In genomic region chr4:184310171-184310567, GRCh38 we compare ENCODE assay signal across 8 cellular contexts.
DNase-seq lines count a peak whose midpoint lies in the region; TF ChIP-seq lines count a peak whose summit lies in the region.

No MANE protein-coding gene starts in this region.

- peaks cover 7% of the 10 kb centered on the region for H3K9me3 Mint-ChIP-seq in T-helper 2 cell treated with Interferon-gamma antibody and Interleukin-4, amounts not matched to agents 5 μg/mL and 100 μg/mL, for 36 hours

- peaks cover 2% of the 10 kb centered on the region for H3K36me3 Mint-ChIP-seq in T-helper 2 cell treated with Interferon-gamma antibody and Interleukin-4, amounts not matched to agents 5 μg/mL and 100 μg/mL, for 36 hours (ENCODE audit: low read depth)

- peak in 1 of 3 experiments; percentile 39 for TF ChIP-seq CTCF in esophagus muscularis mucosa (IDR thresholded peaks at IDR 0.05)
- TF ChIP-seq CTCF in MM.1S (IDR thresholded peaks at IDR 0.05; ENCODE audit: low read length) = no peak; the same call in 1 of the 2 replicates

- no peaks in the 10 kb centered on the region for H4K20me1 ChIP-seq in MM.1S (ENCODE audit: insufficient read depth, low read length)

- no peaks in the 10 kb centered on the region for H3K79me2 ChIP-seq in MM.1S (ENCODE audit: low read length)

- H3K36me3 ChIP-seq in esophagus muscularis mucosa = no peaks in the 10 kb centered on the region
- H3K36me3 ChIP-seq in MM.1S (replicated peaks; ENCODE audit: insufficient read depth, low read length) = no peaks in the 10 kb centered on the region

- no peak overlapping the region for H3K4me2 ChIP-seq in MM.1S (ENCODE audit: low read depth, low read length)

- no peak overlapping the region for H3K4me3 Mint-ChIP-seq in T-helper 2 cell treated with Interferon-gamma antibody and Interleukin-4, amounts not matched to agents 5 μg/mL and 100 μg/mL, for 36 hours

- H3K4me1 ChIP-seq in esophagus muscularis mucosa = no peaks in the 10 kb centered on the region
- 0 out of 2 replicates have a peak, but pooled peaks cover 8% of the 10 kb centered on the region for H3K4me1 ChIP-seq in MM.1S (ENCODE audit: low read length)

- H3K9me2 ChIP-seq in MM.1S (replicated peaks; ENCODE audit: insufficient read depth, low read length) = no peaks in the 10 kb centered on the region

- intact Hi-C loops in esophagus muscularis mucosa (cut with DNase I) = no loop called here

- peak overlapping the region; percentile 49 for H3K27ac Mint-ChIP-seq in T-helper 2 cell treated with Interferon-gamma antibody and Interleukin-4, amounts not matched to agents 5 μg/mL and 100 μg/mL, for 36 hours

- H3K9me3 ChIP-seq in esophagus muscularis mucosa = no peaks in the 10 kb centered on the region
- no peaks in the 10 kb centered on the region for H3K9me3 ChIP-seq in MM.1S (replicated peaks; ENCODE audit: insufficient read depth, low read length)

- peaks cover 63% of the 10 kb centered on the region for H3K4me1 Mint-ChIP-seq in T-helper 2 cell treated with Interferon-gamma antibody and Interleukin-4, amounts not matched to agents 5 μg/mL and 100 μg/mL, for 36 hours (ENCODE audit: low read depth)

- H3K27ac ChIP-seq in esophagus muscularis mucosa (replicated peaks in 1 of 4) (no peak overlapping the region), MM.1S (ENCODE audit: low read length) (no peak overlapping the region)

- H3K27me3 ChIP-seq in esophagus muscularis mucosa (peaks cover 0 to 3% (median 0%) of the 10 kb centered on the region in 4 donors), MM.1S (replicated peaks; ENCODE audit: insufficient read depth, low read length) (no peaks in the 10 kb centered on the region)

- TF ChIP-seq EP300 in esophagus muscularis mucosa (IDR thresholded peaks at IDR 0.05) = no peak

- peak; percentile 45 for DNase-seq in activated naive CD4-positive, alpha-beta T cell treated with Interleukin-2 at 50 U/mL for 16 hours
- no peak for DNase-seq in activated naive CD4-positive, alpha-beta T cell treated with anti-CD3 and anti-CD28 coated beads, Interleukin-2, amount 50 U/mL, for 16 hours
- DNase-seq in T-helper 2 cell treated with Interferon-gamma antibody and Interleukin-4, amounts not matched to agents 5 μg/mL and 100 μg/mL, for 36 hours (ENCODE audit: low spot score) = peak; percentile 29
- DNase-seq in esophagus muscularis mucosa (ENCODE audit: extremely low spot score) (peak; percentile 91), DMS79 treated with DMSO at 0.1 percent for 48 hours (lab: John Stamatoyannopoulos, UW) (no peak), SK-N-DZ (ENCODE audit: low spot score) (no peak), MM.1S (no peak)
- DNase-seq in stimulated activated CD8-positive, alpha-beta memory T cell treated with anti-CD3 and anti-CD28 coated beads, Interleukin-4, amount 100 ng/mL, for 24 hours (ENCODE audit: low read depth) = peak; percentile 14

- WGBS in esophagus muscularis mucosa = 88% methylated on average over 5 of the region's 10 CpGs

- H3K9ac ChIP-seq in MM.1S (ENCODE audit: low read length) = no peak overlapping the region

- no peak for TF ChIP-seq POLR2A in esophagus muscularis mucosa (IDR thresholded peaks at IDR 0.05; ENCODE audit: low read depth)

- no peaks in the 10 kb centered on the region for H3F3A ChIP-seq in MM.1S (ENCODE audit: insufficient read depth, low read length)

- H2AFZ ChIP-seq in MM.1S (ENCODE audit: low read length) = no peak overlapping the region

- no peaks in the 10 kb centered on the region for H3K27me3 Mint-ChIP-seq in T-helper 2 cell treated with Interferon-gamma antibody and Interleukin-4, amounts not matched to agents 5 μg/mL and 100 μg/mL, for 36 hours (ENCODE audit: low read depth)

- no peak overlapping the region for H3K4me3 ChIP-seq in esophagus muscularis mucosa
- no peak overlapping the region for H3K4me3 ChIP-seq in MM.1S (ENCODE audit: low read length)

Comparison
In these comparisons a context has a peak if more than half of its experiments do, and no peak if none do; other contexts are left out.
1. DNase-seq: peak in activated naive CD4-positive, alpha-beta T cell treated with Interleukin-2 at 50 U/mL for 16 hours (single experiment), T-helper 2 cell treated with Interferon-gamma antibody and Interleukin-4, amounts not matched to agents 5 μg/mL and 100 μg/mL, for 36 hours (single experiment), esophagus muscularis mucosa (single experiment) and stimulated activated CD8-positive, alpha-beta memory T cell treated with anti-CD3 and anti-CD28 coated beads, Interleukin-4, amount 100 ng/mL, for 24 hours (single experiment); none in activated naive CD4-positive, alpha-beta T cell treated with anti-CD3 and anti-CD28 coated beads, Interleukin-2, amount 50 U/mL, for 16 hours (single experiment), DMS79 treated with DMSO at 0.1 percent for 48 hours (single experiment), SK-N-DZ (single experiment) and MM.1S (single experiment).